8 cellular contexts compared by ENCODE assay signal in the genomic region with DNA sequence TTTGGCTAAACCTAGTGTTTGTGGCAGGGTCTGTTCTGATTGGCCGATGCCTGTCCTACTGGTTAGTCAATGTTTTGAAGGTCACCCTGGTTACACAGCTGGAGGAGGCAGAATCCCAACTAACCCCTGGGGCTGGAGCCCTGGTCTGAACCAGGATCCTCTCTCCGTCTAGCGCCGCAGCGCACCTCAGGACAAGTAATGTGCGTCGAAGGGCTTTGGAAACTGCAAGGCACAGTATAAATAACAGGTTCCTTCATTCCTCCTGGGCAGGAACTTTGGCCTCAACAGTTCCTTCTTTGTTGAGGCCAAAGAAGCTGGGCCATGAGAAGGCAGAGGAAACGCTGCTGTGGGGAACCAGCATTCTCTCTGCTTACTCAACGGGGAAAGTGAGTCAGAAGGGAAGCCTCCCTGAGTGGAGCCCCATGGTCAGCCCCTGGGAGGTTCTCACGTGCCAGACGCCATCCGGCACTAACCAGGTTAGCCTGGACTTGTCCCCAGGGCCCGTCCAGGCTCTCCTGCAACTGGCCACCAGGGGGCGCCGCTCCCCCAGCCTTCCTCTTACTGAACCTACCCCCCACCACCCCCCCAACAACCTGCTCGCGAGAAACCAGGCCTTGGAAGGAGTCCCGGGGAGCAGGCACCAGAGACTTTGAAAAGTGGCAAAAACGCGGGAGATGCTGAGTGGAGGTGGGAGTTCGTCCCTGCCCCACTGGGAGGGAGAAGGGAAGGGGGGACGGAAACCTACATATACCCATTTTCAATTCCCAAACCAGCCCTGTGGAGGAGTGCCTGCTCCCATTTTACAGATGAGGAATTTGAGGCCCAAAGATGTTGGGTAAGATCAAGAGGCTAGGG. TPM values are rescaled to one million over a fixed set of nuclear protein-coding genes. Genes with fewer than 3 reads are reported as not detected.
DNase-seq lines count a peak whose midpoint lies in the region; ATAC-seq and TF ChIP-seq lines count a peak whose summit lies in the region.

No MANE protein-coding gene starts in this region.

- H3K4me2 ChIP-seq in DOHH2 (ENCODE audit: low read length) = peak overlapping the region; percentile 99

- no peaks in the 10 kb centered on the region for H3K9me3 ChIP-seq in DOHH2 (ENCODE audit: control insufficient read depth, insufficient read depth, low read length)

- H3F3A ChIP-seq in DOHH2 (ENCODE audit: control insufficient read depth, insufficient read depth) = peaks cover 24% of the 10 kb centered on the region

- TF ChIP-seq CTCF in DOHH2 (IDR thresholded peaks at IDR 0.05; ENCODE audit: low read depth, low read length, poor library complexity, severe bottlenecking) (peak; percentile 99), LNCAP (IDR thresholded peaks at IDR 0.05) (peak; percentile 86)

- peak; percentile 32 for ATAC-seq in GM21786 (IDR thresholded peaks at IDR 0.05; ENCODE audit: unreplicated experiment)

- peak overlapping the region; percentile 88 for H3K4me3 ChIP-seq in DOHH2 (ENCODE audit: low read length)

- H3K9me2 ChIP-seq in DOHH2 (replicated peaks; ENCODE audit: control insufficient read depth, low read length) = no peaks in the 10 kb centered on the region

- DNase-seq in SIG-M5 (lab: John Stamatoyannopoulos, UW) = peak; percentile 86
- DNase-seq in activated gamma-delta T cell treated with anti-CD3 and anti-CD28 coated beads, Interleukin-2, amount 50 U/mL, for 16 hours (ENCODE audit: low read depth) = peak; percentile 85
- peak; percentile 89 for DNase-seq in foreskin melanocyte
- peak; percentile 88 for DNase-seq in occipital lobe (lab: John Stamatoyannopoulos, UW)
- peak; percentile 94 for DNase-seq in superior temporal gyrus (ENCODE audit: extremely low spot score)

- H4K20me1 ChIP-seq in DOHH2 (ENCODE audit: control insufficient read depth, insufficient read depth, low read depth, low read length) = no peaks in the 10 kb centered on the region

- peaks cover 12% of the 10 kb centered on the region for H3K36me3 ChIP-seq in DOHH2 (ENCODE audit: control insufficient read depth, low read length)

- H3K79me2 ChIP-seq in DOHH2 (ENCODE audit: control insufficient read depth, low read length) = peaks cover 12% of the 10 kb centered on the region; the same call in 1 of the 2 replicates

- H3K4me1 ChIP-seq in DOHH2 (ENCODE audit: control insufficient read depth, low read length) = peaks cover 77% of the 10 kb centered on the region

- H3K27ac ChIP-seq in DOHH2 (ENCODE audit: low read depth, low read length) = peak overlapping the region; percentile 99

- no peaks in the 10 kb centered on the region for H3K27me3 ChIP-seq in DOHH2 (ENCODE audit: control insufficient read depth, low read length)

RNA-seq across cellular contexts. Expression of a gene that starts 19.8 kb away (rescaled TPM):
- not detected for total RNA-seq in occipital lobe

Comparison
In these comparisons a context has a peak if more than half of its experiments do, and no peak if none do; other contexts are left out.
1. Peak in every context shown above with its lines: DNase-seq, ATAC-seq, H3K4me3 ChIP-seq and H3K27ac ChIP-seq.